ENCODE assay signal across 12 cellular contexts in the genomic region with DNA sequence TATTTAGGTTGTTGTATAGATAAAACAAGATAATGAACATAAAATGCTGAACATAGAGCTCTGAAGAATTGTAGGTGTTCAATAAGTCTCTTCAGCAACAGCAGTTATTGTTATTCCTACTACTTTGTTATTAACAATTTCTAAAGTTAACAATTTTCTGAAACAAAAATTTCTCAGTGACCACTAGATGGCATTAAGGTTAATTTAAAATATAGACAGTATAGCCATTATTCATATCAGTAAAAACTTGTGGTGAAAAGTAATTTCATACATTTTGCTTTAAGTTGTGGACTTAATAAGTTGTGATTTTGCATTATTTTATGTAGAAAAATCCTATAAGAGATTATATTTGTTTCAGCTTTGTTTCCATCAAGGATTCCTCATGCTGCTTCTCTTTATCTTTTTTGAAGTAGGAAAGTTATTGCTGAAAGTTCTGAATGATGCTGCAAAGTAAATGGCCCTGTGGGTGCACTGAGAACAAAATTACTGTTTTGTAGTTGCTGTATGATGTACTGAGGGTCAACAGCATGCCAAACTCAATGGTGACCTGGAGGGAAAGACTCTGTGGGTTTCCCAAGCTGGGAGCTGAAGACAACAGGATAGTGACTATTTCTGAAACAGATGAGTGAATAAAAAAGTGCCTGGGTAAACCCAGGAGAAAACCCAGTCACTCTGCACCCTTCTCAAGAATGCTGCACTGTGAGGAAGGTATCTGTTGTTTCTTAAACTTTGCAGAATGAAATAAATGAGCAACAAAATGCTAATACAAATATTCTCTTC.
DNase-seq lines count a peak whose midpoint lies in the region; ATAC-seq, FAIRE-seq and TF ChIP-seq lines count a peak whose summit lies in the region.
"Had no signal": no experiment of that assay in that cellular context is flagged by ENCODE, and none has a peak within 500 bp of the region (broad histone marks: within the 10 kb centered on the region; RNA-seq: fewer than 3 reads in every experiment).

No MANE protein-coding gene starts in this region.

- FAIRE-seq in endothelial cell of umbilical vein (lab: Jason Lieb, UNC) = no peak

- no peaks in the 10 kb centered on the region for H3K9me1 ChIP-seq in endothelial cell of umbilical vein (replicated peaks; ENCODE audit: control insufficient read depth, extremely low read depth, insufficient read depth, low read length)

- intact Hi-C loops in endothelial cell of umbilical vein (cut with micrococcal nuclease) = loop anchor here (1.0 to 10.0 kb wide), 5 partner anchors 160 to 910 kb away; no protein-coding TSS in a partner anchor
- intact Hi-C loops in upper lobe of right lung (cut with DNase I) = no loop called here

- H2AFZ ChIP-seq in endothelial cell of umbilical vein (ENCODE audit: low read depth, low read length) = no peak overlapping the region

- no peaks in the 10 kb centered on the region for H3K9me3 ChIP-seq in cardiac muscle cell (ENCODE audit: low read depth)
- H3K9me3 ChIP-seq in right atrium auricular region = no peaks in the 10 kb centered on the region
- H3K9me3 ChIP-seq in endothelial cell of umbilical vein (replicated peaks; ENCODE audit: control insufficient read depth, insufficient read depth, low read length) = no peaks in the 10 kb centered on the region
- H3K9me3 ChIP-seq in upper lobe of right lung = no peaks in the 10 kb centered on the region
- H3K9me3 ChIP-seq: HAP-1 had no signal

- peak; percentile 37 for TF ChIP-seq CTCF in cardiac muscle cell (IDR thresholded peaks at IDR 0.05; ENCODE audit: low read depth, low read length)
- TF ChIP-seq CTCF in right atrium auricular region (IDR thresholded peaks at IDR 0.05) = peak in 1 of 2 donors; percentile 57
- no peak for TF ChIP-seq CTCF in endothelial cell of umbilical vein (IDR thresholded peaks at IDR 0.05; ENCODE audit: extremely low read depth in 1 of 2, insufficient read depth in 1 of 2, low read depth in 1 of 2, low read length in 2 of 2)
- peak; percentile 42 for TF ChIP-seq CTCF in upper lobe of right lung (IDR thresholded peaks at IDR 0.05)

- no peaks in the 10 kb centered on the region for H3K79me2 ChIP-seq in endothelial cell of umbilical vein (ENCODE audit: control insufficient read depth, insufficient read depth, low read length)

- H3K27me3 ChIP-seq in cardiac muscle cell = no peaks in the 10 kb centered on the region
- no peaks in the 10 kb centered on the region for H3K27me3 ChIP-seq in right atrium auricular region
- peaks cover 0 to 12% of the 10 kb centered on the region in 2 experiments for H3K27me3 ChIP-seq in endothelial cell of umbilical vein (ENCODE audit: control insufficient read depth in 2 of 2, insufficient read depth in 2 of 2, low read length in 2 of 2)
- no peaks in the 10 kb centered on the region for H3K27me3 ChIP-seq in upper lobe of right lung

- DNase-seq in cardiac muscle cell (ENCODE audit: low read depth in 1 of 2, low spot score in 1 of 2) (peak in 1 of 2 donors; percentile 29), right atrium auricular region (ENCODE audit: low spot score) (no peak), MV-4-11 (lab: John Stamatoyannopoulos, UW) (peak; percentile 31), endothelial cell of umbilical vein (ENCODE audit: low read depth, low spot score) (peak; percentile 4), upper lobe of right lung (no peak), GM19240 (ENCODE audit: insufficient read length, low spot score) (no peak)
- DNase-seq in activated CD4-positive, alpha-beta T cell treated with anti-CD3 and anti-CD28 coated beads, Interleukin-2, amount 50 U/mL, for 1 hour = no peak
- DNase-seq: caudate nucleus, EL, islet precursor cell had no signal

- H3K36me3 ChIP-seq in cardiac muscle cell (no peaks in the 10 kb centered on the region), right atrium auricular region (no peaks in the 10 kb centered on the region), endothelial cell of umbilical vein (ENCODE audit: control insufficient read depth in 2 of 2, extremely low read depth in 1 of 2, insufficient read depth in 2 of 2, low read length in 2 of 2) (no peaks in the 10 kb centered on the region), upper lobe of right lung (no peaks in the 10 kb centered on the region)
- H3K36me3 ChIP-seq: HAP-1 had no signal

- no peaks in the 10 kb centered on the region for H3K4me1 ChIP-seq in cardiac muscle cell (ENCODE audit: low read depth)
- H3K4me1 ChIP-seq in right atrium auricular region = no peaks in the 10 kb centered on the region
- no peaks in the 10 kb centered on the region for H3K4me1 ChIP-seq in endothelial cell of umbilical vein (ENCODE audit: control insufficient read depth, extremely low read depth, insufficient read depth, low read length)
- H3K4me1 ChIP-seq in upper lobe of right lung = no peaks in the 10 kb centered on the region
- H3K4me1 ChIP-seq: HAP-1 had no signal

- no peak overlapping the region for H3K27ac ChIP-seq in cardiac muscle cell
- no peak overlapping the region for H3K27ac ChIP-seq in right atrium auricular region
- H3K27ac ChIP-seq in endothelial cell of umbilical vein (ENCODE audit: insufficient read depth, low read depth, low read length) = no peak overlapping the region
- no peak overlapping the region for H3K27ac ChIP-seq in upper lobe of right lung

- ATAC-seq in upper lobe of right lung (no peak), HG03095 (IDR thresholded peaks at IDR 0.05; ENCODE audit: unreplicated experiment) (no peak)

- H3K9ac ChIP-seq in endothelial cell of umbilical vein (replicated peaks; ENCODE audit: extremely low read depth, insufficient read depth, low read length) = no peak overlapping the region

- no TSS peak for BruUV-seq in endothelial cell of umbilical vein (replicated peaks; lab: Mats Ljungman, UMichigan)

- POLR2A ChIA-PET in endothelial cell of umbilical vein (lab: Charles Lee) = no interaction called here

- dilution Hi-C loops in endothelial cell of umbilical vein (cut with MboI; ENCODE audit: extremely low pct_ligation_motif_present, low sequenced_read_pairs) = no loop called here

- no peaks in the 10 kb centered on the region for H4K20me1 ChIP-seq in endothelial cell of umbilical vein (replicated peaks; ENCODE audit: control insufficient read depth, extremely low read depth, insufficient read depth, low read length)

- H3K4me2 ChIP-seq in endothelial cell of umbilical vein (ENCODE audit: insufficient read depth, low read length) = no peak overlapping the region

- H3K4me3 ChIP-seq in cardiac muscle cell (no peak overlapping the region), right atrium auricular region (no peak overlapping the region), endothelial cell of umbilical vein (replicated peaks in 1 of 3; ENCODE audit: insufficient read depth in 1 of 3, low read depth in 1 of 3, low read length in 3 of 3) (no peak overlapping the region), upper lobe of right lung (no peak overlapping the region)
- H3K4me3 ChIP-seq: HAP-1 had no signal

- CTCF ChIA-PET in endothelial cell of umbilical vein (lab: Charles Lee) = interaction anchor here (0.6 to 2.6 kb wide), 6 partner anchors 11 to 908 kb away, joined by 3 to 10 read pairs (median 4); no protein-coding TSS in a partner anchor

- TF ChIP-seq POLR2A in endothelial cell of umbilical vein (IDR thresholded peaks at IDR 0.05; ENCODE audit: low read depth, low read length) = no peak

TF ChIP-seq in endothelial cell of umbilical vein, 7 proteins besides CTCF, POLR2A, EP300 and RAD21:
- TF ChIP-seq EZH2 (IDR thresholded peaks at IDR 0.05; ENCODE audit: borderline replicate concordance, low read depth, low read length, severe bottlenecking) (no peak), MYC (IDR thresholded peaks at IDR 0.05; ENCODE audit: low read depth, low read length) (no peak), GATA2 (IDR thresholded peaks at IDR 0.05; ENCODE audit: insufficient read depth, insufficient read length, low read depth, low read length) (no peak)
- TF ChIP-seq, protein P1, sequence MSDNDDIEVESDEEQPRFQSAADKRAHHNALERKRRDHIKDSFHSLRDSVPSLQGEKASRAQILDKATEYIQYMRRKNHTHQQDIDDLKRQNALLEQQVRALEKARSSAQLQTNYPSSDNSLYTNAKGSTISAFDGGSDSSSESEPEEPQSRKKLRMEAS (IDR thresholded peaks at IDR 0.05; ENCODE audit: insufficient read depth, insufficient read length) = no peak
TF ChIP-seq in endothelial cell of umbilical vein: peak in this region for 0.

Comparison
In these comparisons a context has a peak if more than half of its experiments do, and no peak if none do; other contexts are left out.
1. DNase-seq: peak in MV-4-11 (single experiment) and endothelial cell of umbilical vein (single experiment); none in right atrium auricular region (single experiment), upper lobe of right lung (single experiment), activated CD4-positive, alpha-beta T cell treated with anti-CD3 and anti-CD28 coated beads, Interleukin-2, amount 50 U/mL, for 1 hour (single experiment) and GM19240 (single experiment).
2. CTCF ChIP-seq: peak in cardiac muscle cell (single experiment) and upper lobe of right lung (single experiment); none in endothelial cell of umbilical vein (0 of 2).